ENCODE assay signal across 12 cellular contexts in the genomic region with DNA sequence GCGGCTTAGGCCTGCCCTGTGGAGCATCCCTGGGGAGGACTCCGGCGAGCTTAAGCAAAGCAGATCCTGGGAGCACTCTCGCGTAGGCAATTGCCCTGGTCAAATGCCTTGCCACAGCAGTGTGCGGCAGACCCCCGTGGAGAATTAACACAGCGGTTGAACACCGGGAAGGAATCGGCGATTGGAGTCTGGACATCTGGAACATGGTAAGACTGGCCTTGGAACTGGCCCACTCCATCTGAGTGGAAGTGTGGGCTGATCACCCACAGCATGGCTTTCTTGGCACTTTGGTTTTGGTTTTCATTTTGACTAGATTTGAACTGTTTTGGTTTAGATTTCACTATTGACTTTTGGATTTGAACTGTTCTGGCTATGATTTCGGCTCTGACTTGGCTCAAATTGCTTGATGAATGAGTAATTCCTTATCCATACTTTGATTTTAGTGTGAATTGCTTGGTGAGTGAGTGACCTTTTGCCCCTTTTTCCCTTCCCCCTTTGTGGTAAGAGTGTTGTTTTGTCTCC.
DNase-seq lines count a peak whose midpoint lies in the region; ATAC-seq and TF ChIP-seq lines count a peak whose summit lies in the region.
"Had no signal": no experiment of that assay in that cellular context is flagged by ENCODE, and none has a peak within 500 bp of the region (broad histone marks: within the 10 kb centered on the region; RNA-seq: fewer than 3 reads in every experiment).

No MANE protein-coding gene starts in this region.

- peak overlapping the region; percentile 31 for H3K4me3 Mint-ChIP-seq in activated naive CD8-positive, alpha-beta T cell treated with anti-CD3 and anti-CD28 coated beads, Interleukin-2, amount 50 U/mL, for 24 hours
- H3K4me3 Mint-ChIP-seq in activated naive CD8-positive, alpha-beta T cell treated with anti-CD3 and anti-CD28 coated beads for 36 hours = no peak overlapping the region
- H3K4me3 Mint-ChIP-seq in stimulated activated naive CD8-positive, alpha-beta T cell treated with anti-CD3 and anti-CD28 coated beads, Interleukin-15, amount 100 ng/mL, for 72 hours = no peak overlapping the region
- H3K4me3 Mint-ChIP-seq in effector memory CD8-positive, alpha-beta T cell = no peak overlapping the region
- H3K4me3 Mint-ChIP-seq: activated T-helper 1 cell treated with anti-CD3 and anti-CD28 coated beads, Interleukin-12 subunit alpha, Interleukin-12 subunit beta, Interleukin-2, Interleukin-4 antibody, amounts not matched to agents 30 ng/mL and 10 ng/mL and 1 ng/mL, durations not matched to agents 14 hours and 24 hours and 36 hours had no signal

- H3K4me1 Mint-ChIP-seq in activated naive CD8-positive, alpha-beta T cell treated with anti-CD3 and anti-CD28 coated beads, Interleukin-2, amount 50 U/mL, for 24 hours = peaks cover 8% of the 10 kb centered on the region
- peaks cover 5% of the 10 kb centered on the region for H3K4me1 Mint-ChIP-seq in activated naive CD8-positive, alpha-beta T cell treated with anti-CD3 and anti-CD28 coated beads for 36 hours
- peaks cover 8% of the 10 kb centered on the region for H3K4me1 Mint-ChIP-seq in stimulated activated naive CD8-positive, alpha-beta T cell treated with anti-CD3 and anti-CD28 coated beads, Interleukin-15, amount 100 ng/mL, for 72 hours
- H3K4me1 Mint-ChIP-seq in effector memory CD8-positive, alpha-beta T cell (ENCODE audit: low read depth in 2 of 2) = peaks cover 4 to 5% of the 10 kb centered on the region in 2 donors

- no peak for DNase-seq in activated naive CD8-positive, alpha-beta T cell treated with anti-CD3 and anti-CD28 coated beads, Interleukin-2, amount 50 U/mL, for 24 hours
- no peak for DNase-seq in activated naive CD8-positive, alpha-beta T cell treated with anti-CD3 and anti-CD28 coated beads for 36 hours
- DNase-seq in stimulated activated naive CD8-positive, alpha-beta T cell treated with anti-CD3 and anti-CD28 coated beads, Interleukin-15, amount 100 ng/mL, for 72 hours = no peak
- DNase-seq in SJCRH30 (no peak), HEK293T (ENCODE audit: extremely low spot score) (no peak)
- DNase-seq in effector memory CD8-positive, alpha-beta T cell = no peak
- DNase-seq: KG1 had no signal

- no peaks in the 10 kb centered on the region for H3K27me3 Mint-ChIP-seq in activated naive CD8-positive, alpha-beta T cell treated with anti-CD3 and anti-CD28 coated beads, Interleukin-2, amount 50 U/mL, for 24 hours
- H3K27me3 Mint-ChIP-seq in activated naive CD8-positive, alpha-beta T cell treated with anti-CD3 and anti-CD28 coated beads for 36 hours = no peaks in the 10 kb centered on the region
- H3K27me3 Mint-ChIP-seq in stimulated activated naive CD8-positive, alpha-beta T cell treated with anti-CD3 and anti-CD28 coated beads, Interleukin-15, amount 100 ng/mL, for 72 hours = no peaks in the 10 kb centered on the region
- H3K27me3 Mint-ChIP-seq in effector memory CD8-positive, alpha-beta T cell = no peaks in the 10 kb centered on the region

- CTCF ChIA-PET in HEK293T (lab: Yijun Ruan, JAX) = no interaction called here

- H3K36me3 Mint-ChIP-seq in activated naive CD8-positive, alpha-beta T cell treated with anti-CD3 and anti-CD28 coated beads, Interleukin-2, amount 50 U/mL, for 24 hours (ENCODE audit: low read depth) = peaks cover 66% of the 10 kb centered on the region
- H3K36me3 Mint-ChIP-seq in activated naive CD8-positive, alpha-beta T cell treated with anti-CD3 and anti-CD28 coated beads for 36 hours = peaks cover 85% of the 10 kb centered on the region
- no peaks in the 10 kb centered on the region for H3K36me3 Mint-ChIP-seq in effector memory CD8-positive, alpha-beta T cell (ENCODE audit: insufficient read depth)

- POLR2A ChIA-PET in HEK293T (lab: Yijun Ruan, JAX) = no interaction called here

- peak overlapping the region; percentile 51 for H3K27ac Mint-ChIP-seq in activated naive CD8-positive, alpha-beta T cell treated with anti-CD3 and anti-CD28 coated beads, Interleukin-2, amount 50 U/mL, for 24 hours
- H3K27ac Mint-ChIP-seq in activated naive CD8-positive, alpha-beta T cell treated with anti-CD3 and anti-CD28 coated beads for 36 hours = no peak overlapping the region
- H3K27ac Mint-ChIP-seq in stimulated activated naive CD8-positive, alpha-beta T cell treated with anti-CD3 and anti-CD28 coated beads, Interleukin-15, amount 100 ng/mL, for 72 hours = peak overlapping the region in 1 of 2 donors; percentile 86
- peak overlapping the region in 1 of 2 donors; percentile 19 for H3K27ac Mint-ChIP-seq in effector memory CD8-positive, alpha-beta T cell
- H3K27ac Mint-ChIP-seq: activated T-helper 1 cell treated with anti-CD3 and anti-CD28 coated beads, Interleukin-12 subunit alpha, Interleukin-12 subunit beta, Interleukin-2, Interleukin-4 antibody, amounts not matched to agents 30 ng/mL and 10 ng/mL and 1 ng/mL, durations not matched to agents 14 hours and 24 hours and 36 hours had no signal

- no peaks in the 10 kb centered on the region for H3K4me1 ChIP-seq in SJCRH30
- H3K4me1 ChIP-seq: prostate gland, vagina had no signal

- no peaks in the 10 kb centered on the region for H3K27me3 ChIP-seq in SJCRH30
- H3K27me3 ChIP-seq: vagina had no signal

- no peak overlapping the region for H3K27ac ChIP-seq in SJCRH30
- H3K27ac ChIP-seq: prostate gland, vagina had no signal

- no peak overlapping the region for H3K4me3 ChIP-seq in SJCRH30
- H3K4me3 ChIP-seq: prostate gland, vagina had no signal

- ATAC-seq in activated naive CD8-positive, alpha-beta T cell treated with anti-CD3 and anti-CD28 coated beads, Interleukin-2, amount 50 U/mL, for 24 hours = peak; percentile 24
- ATAC-seq in GM21786 (IDR thresholded peaks at IDR 0.05; ENCODE audit: unreplicated experiment) (peak; percentile 62), HG03442 (IDR thresholded peaks at IDR 0.05; ENCODE audit: unreplicated experiment) (peak; percentile 74)
- ATAC-seq in stimulated activated naive CD8-positive, alpha-beta T cell treated with anti-CD3 and anti-CD28 coated beads, Interleukin-15, amount 100 ng/mL, for 72 hours = peak; percentile 75
- no peak for ATAC-seq in effector memory CD8-positive, alpha-beta T cell (replicated peaks)

- 0 out of 2 replicates have a peak, but pooled peaks cover 5% of the 10 kb centered on the region for H3K9me3 ChIP-seq in SJCRH30 (replicated peaks)
- H3K9me3 ChIP-seq: prostate gland had no signal

- no peaks in the 10 kb centered on the region for H3K36me3 ChIP-seq in SJCRH30
- H3K36me3 ChIP-seq: prostate gland had no signal

- peaks cover 60% of the 10 kb centered on the region for H3K9me3 Mint-ChIP-seq in activated naive CD8-positive, alpha-beta T cell treated with anti-CD3 and anti-CD28 coated beads, Interleukin-2, amount 50 U/mL, for 24 hours
- peaks cover 45% of the 10 kb centered on the region for H3K9me3 Mint-ChIP-seq in activated naive CD8-positive, alpha-beta T cell treated with anti-CD3 and anti-CD28 coated beads for 36 hours
- H3K9me3 Mint-ChIP-seq in stimulated activated naive CD8-positive, alpha-beta T cell treated with anti-CD3 and anti-CD28 coated beads, Interleukin-15, amount 100 ng/mL, for 72 hours = peaks cover 26 to 66% of the 10 kb centered on the region in 2 donors
- peaks cover 5 to 17% of the 10 kb centered on the region in 2 donors for H3K9me3 Mint-ChIP-seq in effector memory CD8-positive, alpha-beta T cell

TF ChIP-seq in HEK293T, 16 proteins besides CTCF, POLR2A, EP300 and RAD21:
- TF ChIP-seq ZNF384 (IDR thresholded peaks at IDR 0.05) (no peak), FOXM1 (IDR thresholded peaks at IDR 0.05; ENCODE audit: borderline replicate concordance) (no peak), L3MBTL2 (conservative IDR thresholded peaks at IDR 0.05) (no peak), BHLHE40 (IDR thresholded peaks at IDR 0.05; ENCODE audit: borderline replicate concordance) (no peak), SP1 (IDR thresholded peaks at IDR 0.05) (no peak), TARDBP (IDR thresholded peaks at IDR 0.05) (no peak), CTBP1 (IDR thresholded peaks at IDR 0.05; ENCODE audit: borderline replicate concordance) (no peak), ELF4 (IDR thresholded peaks at IDR 0.05) (no peak), ARNT (IDR thresholded peaks at IDR 0.05) (no peak), LEF1 (IDR thresholded peaks at IDR 0.05; ENCODE audit: borderline replicate concordance) (no peak), HDGF (IDR thresholded peaks at IDR 0.05; ENCODE audit: borderline replicate concordance) (no peak), FOXA1 (IDR thresholded peaks at IDR 0.05) (no peak), SUZ12 (IDR thresholded peaks at IDR 0.05) (no peak), FOXK2 (IDR thresholded peaks at IDR 0.05) (no peak), NFRKB (IDR thresholded peaks at IDR 0.05) (no peak)
- TF ChIP-seq, protein P1, sequence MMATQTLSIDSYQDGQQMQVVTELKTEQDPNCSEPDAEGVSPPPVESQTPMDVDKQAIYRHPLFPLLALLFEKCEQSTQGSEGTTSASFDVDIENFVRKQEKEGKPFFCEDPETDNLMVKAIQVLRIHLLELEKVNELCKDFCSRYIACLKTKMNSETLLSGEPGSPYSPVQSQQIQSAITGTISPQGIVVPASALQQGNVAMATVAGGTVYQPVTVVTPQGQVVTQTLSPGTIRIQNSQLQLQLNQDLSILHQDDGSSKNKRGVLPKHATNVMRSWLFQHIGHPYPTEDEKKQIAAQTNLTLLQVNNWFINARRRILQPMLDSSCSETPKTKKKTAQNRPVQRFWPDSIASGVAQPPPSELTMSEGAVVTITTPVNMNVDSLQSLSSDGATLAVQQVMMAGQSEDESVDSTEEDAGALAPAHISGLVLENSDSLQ (IDR thresholded peaks at IDR 0.05) = no peak
